ENCODE assay signal across 21 cellular contexts in the genomic region with DNA sequence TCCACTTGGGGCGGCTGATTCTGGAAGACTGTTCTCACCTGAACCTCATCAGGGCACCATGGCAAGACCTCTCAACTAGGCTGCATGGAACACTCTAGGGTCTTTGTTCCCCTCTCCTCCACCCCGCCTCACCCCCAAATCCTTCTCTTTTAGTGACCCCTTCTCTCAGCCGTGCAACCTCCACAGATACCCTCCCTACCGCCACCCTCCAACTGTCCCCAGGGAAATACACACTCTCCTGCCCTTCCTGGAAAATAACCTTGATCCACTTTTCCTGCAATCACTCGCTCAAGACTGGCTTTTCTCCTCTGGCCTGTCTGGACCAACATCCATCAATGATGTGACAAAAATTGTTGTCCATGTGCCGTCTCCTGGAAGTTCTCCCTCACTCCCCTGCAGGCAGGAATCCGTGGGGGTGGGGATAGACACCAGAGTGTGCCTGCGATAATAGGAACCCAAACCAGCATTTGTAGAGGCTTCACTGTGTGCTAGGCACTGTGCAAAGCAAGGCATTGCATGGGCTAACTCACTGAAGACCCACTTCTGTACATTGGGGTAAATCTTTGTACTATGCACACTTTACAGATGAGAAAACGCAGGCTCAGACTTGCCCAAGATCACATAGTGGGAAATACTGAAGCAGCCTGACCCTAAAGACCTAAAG.
"Had no signal": no experiment of that assay in that cellular context is flagged by ENCODE, and none has a peak within 500 bp of the region (broad histone marks: within the 10 kb centered on the region; RNA-seq: fewer than 3 reads in every experiment).

No MANE protein-coding gene starts in this region.

- H3K36me3 ChIP-seq: cardiac muscle cell, heart right ventricle, left lung, pancreas, right atrium auricular region, upper lobe of right lung had no signal

- ATAC-seq: activated T-cell treated with anti-CD3 and anti-CD28 coated beads, Interleukin-2, amount 50 U/mL, for 72 hours; body of pancreas; heart right ventricle; left lung; naive thymus-derived CD8-positive, alpha-beta T cell; pancreas; psoas muscle; stimulated activated naive CD8-positive, alpha-beta T cell treated with anti-CD3 and anti-CD28 coated beads, Interleukin-15, Interleukin-2, amounts not matched to agents 100 U/mL and 50 U/mL, for 24 hours; upper lobe of right lung had no signal

- H3K36me3 Mint-ChIP-seq: activated CD4-positive, alpha-beta memory T cell treated with anti-CD3 and anti-CD28 coated beads for 36 hours; activated naive CD4-positive, alpha-beta T cell treated with anti-CD3 and anti-CD28 coated beads, Interleukin-2, amount 10 ng/mL, durations not matched to agents 7 days and 5 days had no signal

- H3K27ac Mint-ChIP-seq: activated CD4-positive, alpha-beta memory T cell treated with anti-CD3 and anti-CD28 coated beads for 36 hours; activated naive CD4-positive, alpha-beta T cell treated with anti-CD3 and anti-CD28 coated beads, Interleukin-2, amount 10 ng/mL, durations not matched to agents 7 days and 5 days; activated T-cell treated with anti-CD3 and anti-CD28 coated beads, Interleukin-2, amount 50 U/mL, for 72 hours; naive thymus-derived CD8-positive, alpha-beta T cell had no signal

- H3K27me3 ChIP-seq: body of pancreas, cardiac muscle cell, heart right ventricle, left lung, pancreas, right atrium auricular region, upper lobe of right lung had no signal

- H3K4me1 ChIP-seq: left lung, right atrium auricular region, upper lobe of right lung had no signal

- H3K27ac ChIP-seq: body of pancreas, cardiac muscle cell, heart right ventricle, left lung, pancreas, psoas muscle, right atrium auricular region, upper lobe of right lung had no signal

- H3K9me3 Mint-ChIP-seq: activated CD4-positive, alpha-beta memory T cell treated with anti-CD3 and anti-CD28 coated beads for 36 hours; activated naive CD4-positive, alpha-beta T cell treated with anti-CD3 and anti-CD28 coated beads, Interleukin-2, amount 10 ng/mL, durations not matched to agents 7 days and 5 days; activated T-cell treated with anti-CD3 and anti-CD28 coated beads, Interleukin-2, amount 50 U/mL, for 72 hours had no signal

- FAIRE-seq: endometrium, kidney, pancreas had no signal

- H3K9me3 ChIP-seq: body of pancreas, heart right ventricle, left lung, pancreas, psoas muscle, right atrium auricular region, upper lobe of right lung had no signal

- H3K4me3 ChIP-seq: body of pancreas, cardiac muscle cell, heart right ventricle, left lung, pancreas, psoas muscle, right atrium auricular region, upper lobe of right lung had no signal

- H3K4me3 Mint-ChIP-seq: activated CD4-positive, alpha-beta memory T cell treated with anti-CD3 and anti-CD28 coated beads for 36 hours; activated naive CD4-positive, alpha-beta T cell treated with anti-CD3 and anti-CD28 coated beads, Interleukin-2, amount 10 ng/mL, durations not matched to agents 7 days and 5 days; activated T-cell treated with anti-CD3 and anti-CD28 coated beads, Interleukin-2, amount 50 U/mL, for 72 hours; naive thymus-derived CD8-positive, alpha-beta T cell had no signal

- DNase-seq: activated CD4-positive, alpha-beta memory T cell treated with anti-CD3 and anti-CD28 coated beads for 36 hours; activated CD4-positive, alpha-beta T cell treated with anti-CD3 and anti-CD28 coated beads for 48 hours; activated effector memory CD4-positive, alpha-beta T cell treated with Interleukin-2 at 50 U/mL for 16 hours; activated naive CD4-positive, alpha-beta T cell treated with anti-CD3 and anti-CD28 coated beads, Interleukin-2, amount 10 ng/mL, durations not matched to agents 7 days and 5 days; activated T-cell treated with anti-CD3 and anti-CD28 coated beads, Interleukin-2, amount 50 U/mL, for 72 hours; amygdala; body of pancreas; foreskin fibroblast; heart right ventricle; kidney; left lung; naive thymus-derived CD8-positive, alpha-beta T cell; pancreas; psoas muscle; stimulated activated CD4-positive, alpha-beta T cell treated with anti-CD3 and anti-CD28 coated beads, Interleukin-4, amount 100 ng/mL, for 24 hours; stimulated activated naive CD8-positive, alpha-beta T cell treated with anti-CD3 and anti-CD28 coated beads, Interleukin-15, Interleukin-2, amounts not matched to agents 100 U/mL and 50 U/mL, for 24 hours; T-helper 1 cell; upper lobe of right lung had no signal
